Comparison of ENCODE assay signal across 9 cellular contexts in genomic region chr20:10131612-10132345, GRCh38.
DNase-seq lines count a peak whose midpoint lies in the region; ATAC-seq and TF ChIP-seq lines count a peak whose summit lies in the region.
"Had no signal": no experiment of that assay in that cellular context is flagged by ENCODE, and none has a peak within 500 bp of the region (broad histone marks: within the 10 kb centered on the region; RNA-seq: fewer than 3 reads in every experiment).

No MANE protein-coding gene starts in this region.

- H3K4me1 Mint-ChIP-seq in CD8-positive, alpha-beta T cell (ENCODE audit: low read depth), result no peaks in the 10 kb centered on the region

- no peaks in the 10 kb centered on the region for H3K79me2 ChIP-seq in fibroblast of lung (ENCODE audit: control insufficient read depth, insufficient read depth, low read length)

- no peaks in the 10 kb centered on the region for H3K36me3 Mint-ChIP-seq in CD8-positive, alpha-beta T cell

- no peak overlapping the region for H3K27ac Mint-ChIP-seq in CD8-positive, alpha-beta T cell

- no peaks in the 10 kb centered on the region for H3K27me3 ChIP-seq in fibroblast of lung (ENCODE audit: control insufficient read depth, insufficient read depth, low read length)
- no peaks in the 10 kb centered on the region for H3K27me3 ChIP-seq in CD8-positive, alpha-beta T cell (ENCODE audit: insufficient read depth, low read length)

- H3K4me3 ChIP-seq in fibroblast of lung (replicated peaks in 1 of 4; ENCODE audit: control extremely low read depth in 1 of 4, insufficient read depth in 1 of 4, low read depth in 3 of 4, low read length in 4 of 4), result no peak overlapping the region
- no peak overlapping the region for H3K4me3 ChIP-seq in CD8-positive, alpha-beta T cell (ENCODE audit: low read depth, low read length)

- peak; percentile 27 for DNase-seq in DMS 273 treated with DMSO at 0.1 percent for 48 hours (lab: John Stamatoyannopoulos, UW)
- DNase-seq in NCI-H446 treated with DMSO at 0.1 percent for 48 hours (lab: John Stamatoyannopoulos, UW), result peak; percentile 65
- peak; percentile 83 for DNase-seq in fibroblast of lung (ENCODE audit: low read depth in 2 of 2)
- DNase-seq in mucosa of gallbladder (ENCODE audit: low spot score), result peak; percentile 61
- no peak for DNase-seq in CD8-positive, alpha-beta T cell
- DNase-seq: DND-41 had no signal

- no peak for ATAC-seq in HG02885 (IDR thresholded peaks at IDR 0.05; ENCODE audit: poor library complexity, unreplicated experiment)
- ATAC-seq in CD8-positive, alpha-beta T cell, result no peak
- no peak for ATAC-seq in GM19397 (IDR thresholded peaks at IDR 0.05; ENCODE audit: unreplicated experiment)
- ATAC-seq in GM21526 (IDR thresholded peaks at IDR 0.05; ENCODE audit: low FRiP score, unreplicated experiment), result no peak

- POLR2A ChIA-PET in CD8-positive, alpha-beta T cell (lab: Charles Lee), result no interaction called here

- no peaks in the 10 kb centered on the region for H3K36me3 ChIP-seq in fibroblast of lung (ENCODE audit: control insufficient read depth, insufficient read depth, low read length)
- H3K36me3 ChIP-seq in CD8-positive, alpha-beta T cell (ENCODE audit: insufficient read depth, low read length), result no peaks in the 10 kb centered on the region

- no peak overlapping the region for H3K9ac ChIP-seq in fibroblast of lung (ENCODE audit: insufficient read depth, low read length)

- intact Hi-C loops in CD8-positive, alpha-beta T cell (cut with DNase I, micrococcal nuclease), result no loop called here

- no peaks in the 10 kb centered on the region for H3K4me1 ChIP-seq in fibroblast of lung (ENCODE audit: control insufficient read depth, extremely low read depth, insufficient read depth, low read length)
- H3K4me1 ChIP-seq in CD8-positive, alpha-beta T cell (ENCODE audit: insufficient read depth, low read length), result no peaks in the 10 kb centered on the region

- no peak overlapping the region for H2AFZ ChIP-seq in fibroblast of lung (ENCODE audit: low read length)

- H3K4me2 ChIP-seq in fibroblast of lung (ENCODE audit: extremely low read depth, insufficient read depth, low read length), result peak overlapping the region; percentile 40

- H4K20me1 ChIP-seq in fibroblast of lung (ENCODE audit: control insufficient read depth, extremely low read depth, insufficient read depth, low read length), result no peaks in the 10 kb centered on the region

- H3K9me3 ChIP-seq in fibroblast of lung (ENCODE audit: control insufficient read depth, insufficient read depth, low read depth, low read length), result no peaks in the 10 kb centered on the region
- no peaks in the 10 kb centered on the region for H3K9me3 ChIP-seq in CD8-positive, alpha-beta T cell (ENCODE audit: low read length)

- no peak overlapping the region for H3K4me3 Mint-ChIP-seq in CD8-positive, alpha-beta T cell

- no peaks in the 10 kb centered on the region for H3K9me3 Mint-ChIP-seq in CD8-positive, alpha-beta T cell

- CTCF ChIA-PET in CD8-positive, alpha-beta T cell (lab: Charles Lee), result no interaction called here

- peaks cover 3% of the 10 kb centered on the region for H3K27me3 Mint-ChIP-seq in CD8-positive, alpha-beta T cell (ENCODE audit: low read depth)

- TF ChIP-seq CTCF in fibroblast of lung (conservative IDR thresholded peaks at IDR 0.05 in 1 of 2, IDR thresholded peaks at IDR 0.05 in 1 of 2; ENCODE audit: low read depth in 1 of 2, low read length in 2 of 2), result peak in 1 of 2 donors; percentile 19
- no peak for TF ChIP-seq CTCF in CD8-positive, alpha-beta T cell (IDR thresholded peaks at IDR 0.05)

- no peak overlapping the region for H3K27ac ChIP-seq in fibroblast of lung (ENCODE audit: insufficient read depth, low read length)
- no peak overlapping the region for H3K27ac ChIP-seq in CD8-positive, alpha-beta T cell (ENCODE audit: low read depth, low read length)

Comparison
In these comparisons a context has a peak if more than half of its experiments do, and no peak if none do; other contexts are left out.
1. DNase-seq: peak in DMS 273 treated with DMSO at 0.1 percent for 48 hours (single experiment), NCI-H446 treated with DMSO at 0.1 percent for 48 hours (single experiment), fibroblast of lung (2 of 2) and mucosa of gallbladder (single experiment); none in CD8-positive, alpha-beta T cell (0 of 7).